In the genomic region with DNA sequence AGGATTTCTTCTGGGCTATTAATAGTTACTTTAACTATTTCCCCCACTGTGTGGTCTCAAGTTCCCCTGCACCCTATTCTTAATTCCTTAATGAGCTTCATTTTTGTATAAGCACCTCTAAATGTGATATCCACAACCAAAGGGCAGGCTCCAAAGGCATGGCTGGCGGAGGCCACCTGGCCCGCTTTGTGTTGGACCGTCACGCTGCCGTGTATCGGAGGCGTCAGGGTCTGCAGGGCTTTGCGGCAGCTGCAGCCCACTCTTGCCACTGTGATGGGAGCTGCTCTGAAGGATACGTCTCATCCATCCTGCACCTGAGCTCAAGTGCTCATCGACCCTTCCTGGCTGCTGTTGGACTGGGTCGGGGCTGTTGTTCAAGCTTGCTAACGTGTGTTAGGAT, we compare ENCODE assay signal across 1 cellular context.
TF ChIP-seq lines count a peak whose summit lies in the region.

No MANE protein-coding gene starts in this region.

TF ChIP-seq in H1, 55 proteins besides CTCF, POLR2A, EP300 and RAD21:
- no peak for TF ChIP-seq TAF1 (IDR thresholded peaks at IDR 0.05; ENCODE audit: low read depth, low read length)
- no peak for TF ChIP-seq KDM5A (IDR thresholded peaks at IDR 0.05; ENCODE audit: low read length)
- TF ChIP-seq CEBPB (IDR thresholded peaks at IDR 0.05; ENCODE audit: low read depth, low read length) = no peak
- TF ChIP-seq CHD2 (IDR thresholded peaks at IDR 0.05; ENCODE audit: low read length) = no peak
- TF ChIP-seq SP1 (IDR thresholded peaks at IDR 0.05; ENCODE audit: low read depth, low read length) = no peak
- no peak for TF ChIP-seq PHF8 (conservative IDR thresholded peaks at IDR 0.05; ENCODE audit: low read depth, low read length)
- TF ChIP-seq BACH1 (IDR thresholded peaks at IDR 0.05; ENCODE audit: low read length) = no peak
- no peak for TF ChIP-seq NANOG (IDR thresholded peaks at IDR 0.05; ENCODE audit: insufficient read depth, low read depth, low read length, poor library complexity, severe bottlenecking)
- TF ChIP-seq POU5F1 (IDR thresholded peaks at IDR 0.05; ENCODE audit: low read depth, low read length) = no peak
- TF ChIP-seq SRF (IDR thresholded peaks at IDR 0.05; ENCODE audit: low read depth, low read length) = no peak
- no peak for TF ChIP-seq TCF12 (IDR thresholded peaks at IDR 0.05; ENCODE audit: low read depth, low read length)
- TF ChIP-seq, protein P1, sequence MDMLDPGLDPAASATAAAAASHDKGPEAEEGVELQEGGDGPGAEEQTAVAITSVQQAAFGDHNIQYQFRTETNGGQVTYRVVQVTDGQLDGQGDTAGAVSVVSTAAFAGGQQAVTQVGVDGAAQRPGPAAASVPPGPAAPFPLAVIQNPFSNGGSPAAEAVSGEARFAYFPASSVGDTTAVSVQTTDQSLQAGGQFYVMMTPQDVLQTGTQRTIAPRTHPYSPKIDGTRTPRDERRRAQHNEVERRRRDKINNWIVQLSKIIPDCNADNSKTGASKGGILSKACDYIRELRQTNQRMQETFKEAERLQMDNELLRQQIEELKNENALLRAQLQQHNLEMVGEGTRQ (IDR thresholded peaks at IDR 0.05; ENCODE audit: low read length) = no peak
- no peak for TF ChIP-seq BCL11A (IDR thresholded peaks at IDR 0.05; ENCODE audit: low read depth in 2 of 2, low read length in 2 of 2)
- no peak for TF ChIP-seq CTBP2 (IDR thresholded peaks at IDR 0.05; ENCODE audit: borderline replicate concordance, insufficient read depth, insufficient read length, low read length)
- no peak for TF ChIP-seq YY1 (IDR thresholded peaks at IDR 0.05; ENCODE audit: low read depth, low read length)
- TF ChIP-seq CREB1 (IDR thresholded peaks at IDR 0.05) = no peak
- TF ChIP-seq JUND (IDR thresholded peaks at IDR 0.05; ENCODE audit: low read length) = no peak
- TF ChIP-seq SP4 (IDR thresholded peaks at IDR 0.05; ENCODE audit: low read length) = no peak
- TF ChIP-seq SIX5 (IDR thresholded peaks at IDR 0.05; ENCODE audit: low read depth, low read length) = no peak
TF ChIP-seq in H1: peak in this region for 0.
